1 cellular context compared by ENCODE assay signal in genomic region chr19:3910105-3910504, GRCh38.
A peak's percentile ranks its signal among the peaks of the same experiment; 100 is the strongest.
TF ChIP-seq lines count a peak whose summit lies in the region.

No MANE protein-coding gene starts in this region.

TF ChIP-seq in HEK293, 187 proteins besides CTCF, POLR2A, EP300 and RAD21 (continued from another document):
- TF ChIP-seq ZNF280D (tag by site-specific recombination; IDR thresholded peaks at IDR 0.05) (peak; percentile 98), ZBTB49 (tag by site-specific recombination; IDR thresholded peaks at IDR 0.05; ENCODE audit: low read depth) (no peak), ZNF146 (tag by site-specific recombination; IDR thresholded peaks at IDR 0.05) (peak; percentile 100), ZNF585B (tag by site-specific recombination; IDR thresholded peaks at IDR 0.05) (no peak), ZSCAN18 (tag by site-specific recombination; IDR thresholded peaks at IDR 0.05) (no peak), ELK4 (IDR thresholded peaks at IDR 0.05; ENCODE audit: borderline replicate concordance, low read depth, low read length) (no peak), ZNF354C (tag by site-specific recombination; IDR thresholded peaks at IDR 0.05; ENCODE audit: borderline replicate concordance, low read depth) (no peak), ZNF580 (tag by site-specific recombination; IDR thresholded peaks at IDR 0.05) (peak; percentile 86), KLF8 (tag by site-specific recombination; IDR thresholded peaks at IDR 0.05) (peak; percentile 52; the same call in 1 of the 2 replicates), ZNF350 (tag by site-specific recombination; IDR thresholded peaks at IDR 0.05) (no peak), ZNF184 (tag by site-specific recombination; IDR thresholded peaks at IDR 0.05) (no peak)
